Comparison of ENCODE assay signal across 22 cellular contexts in genomic region chr14:93725993-93726392, GRCh38.
"Had no signal": no experiment of that assay in that cellular context is flagged by ENCODE, and none has a peak within 500 bp of the region (broad histone marks: within the 10 kb centered on the region; RNA-seq: fewer than 3 reads in every experiment).

No MANE protein-coding gene starts in this region.

- ATAC-seq: effector memory CD8-positive, alpha-beta T cell; esophagus mucosa; gastrocnemius medialis; heart right ventricle; left cardiac atrium; left lung; left ventricle myocardium superior had no signal

- H3K27me3 ChIP-seq: colonic mucosa, esophagus squamous epithelium, gastrocnemius medialis, heart right ventricle had no signal

- H3K36me3 ChIP-seq: colonic mucosa, esophagus squamous epithelium, gastrocnemius medialis, heart right ventricle, left lung had no signal

- DNase-seq: colonic mucosa; cortex of kidney; effector CD8-positive, alpha-beta T cell; effector memory CD8-positive, alpha-beta T cell; endodermal cell; erythroblast; esophagus squamous epithelium; foreskin fibroblast; foreskin melanocyte; gastrocnemius medialis; glutamatergic neuron; heart right ventricle; hippocampal formation; left cardiac atrium; left lung; left ventricle myocardium superior; mammary epithelial cell; mesendoderm; midbrain had no signal

- H3K9me3 ChIP-seq: colonic mucosa, esophagus squamous epithelium, gastrocnemius medialis, heart right ventricle, left lung had no signal

- H3K27ac ChIP-seq: colonic mucosa, epithelial cell of prostate, esophagus squamous epithelium, gastrocnemius medialis, heart right ventricle, left lung had no signal

- H3K4me1 ChIP-seq: colonic mucosa, esophagus squamous epithelium, gastrocnemius medialis, heart right ventricle, left lung had no signal

- H3K4me3 ChIP-seq: colonic mucosa, esophagus squamous epithelium, gastrocnemius medialis, heart right ventricle, left lung, lung had no signal
